Comparison of ENCODE assay signal across 8 cellular contexts in the genomic region with DNA sequence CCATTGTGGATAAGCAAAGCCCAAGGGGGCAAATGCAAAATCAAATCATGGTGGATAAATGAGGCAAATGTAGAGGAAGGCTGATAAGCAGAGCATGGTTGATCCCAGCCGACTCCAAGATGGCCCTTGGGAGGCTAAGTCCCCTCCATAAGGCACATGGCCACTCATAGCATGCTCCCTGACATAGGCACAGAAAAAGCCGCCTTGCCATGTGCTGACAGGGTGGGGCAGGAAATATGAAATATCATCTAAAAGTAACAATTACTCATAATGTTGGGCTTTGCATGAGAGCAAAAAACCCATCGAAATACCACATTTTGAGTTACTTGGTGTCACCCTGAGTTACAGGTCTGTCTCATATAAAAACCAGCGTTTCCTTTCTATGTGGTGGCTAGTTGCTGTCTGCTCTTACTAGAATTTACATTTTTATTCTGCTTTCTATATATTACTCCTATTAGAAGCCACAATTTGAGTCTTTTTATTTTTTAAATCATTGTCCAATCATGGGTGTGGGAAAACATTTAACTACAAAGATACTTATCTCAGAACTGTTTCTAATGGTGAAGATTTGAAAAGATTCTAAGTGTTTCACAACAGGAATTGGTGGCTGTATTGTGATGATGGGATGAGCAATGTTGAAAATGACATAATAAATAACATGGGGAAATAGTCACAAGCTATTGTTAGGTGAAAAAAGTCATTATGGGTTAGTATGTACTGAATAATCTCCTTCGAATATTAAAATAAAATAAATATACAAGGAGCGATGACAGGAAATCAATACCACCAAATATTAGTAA.
DNase-seq lines count a peak whose midpoint lies in the region; ATAC-seq and TF ChIP-seq lines count a peak whose summit lies in the region.

No MANE protein-coding gene starts in this region.

- TF ChIP-seq CTCF in GM06990 (IDR thresholded peaks at IDR 0.05; ENCODE audit: insufficient read depth, low read length, poor library complexity, severe bottlenecking) = no peak

- DNase-seq in GM06990 (ENCODE audit: extremely low read depth, insufficient read length) (peak; percentile 61), H7 (no peak), ACHN (no peak), NCI-H446 (lab: John Stamatoyannopoulos, UW) (no peak)
- DNase-seq in activated CD4-positive, CD25-positive, alpha-beta regulatory T cell treated with anti-CD3 and anti-CD28 coated beads, Interleukin-2, amount 50 U/mL, for 72 hours = peak; percentile 63
- peak; percentile 40 to 67 (median 61) for DNase-seq in effector memory CD4-positive, alpha-beta T cell
- DNase-seq in stimulated activated CD8-positive, alpha-beta memory T cell treated with anti-CD3 and anti-CD28 coated beads, Interleukin-12 subunit alpha, Interleukin-12 subunit beta, amount 100 ng/mL, for 1 hour (ENCODE audit: low read depth) = peak; percentile 55

- peak overlapping the region; percentile 96 for H3K27ac ChIP-seq in effector memory CD4-positive, alpha-beta T cell (ENCODE audit: insufficient read depth, low read length, poor library complexity, severe bottlenecking)

- H3K36me3 ChIP-seq in GM06990 (ENCODE audit: control insufficient read depth, insufficient read depth, low read length) = no peaks in the 10 kb centered on the region
- no peaks in the 10 kb centered on the region for H3K36me3 ChIP-seq in effector memory CD4-positive, alpha-beta T cell (ENCODE audit: control insufficient read depth, insufficient read depth, low read length)
- no peaks in the 10 kb centered on the region for H3K36me3 ChIP-seq in H7 (replicated peaks; ENCODE audit: control insufficient read depth, insufficient read depth, low read length)

- H3K9me3 ChIP-seq in effector memory CD4-positive, alpha-beta T cell (ENCODE audit: control insufficient read depth, low read length) = no peaks in the 10 kb centered on the region

- no peaks in the 10 kb centered on the region for H3K27me3 ChIP-seq in GM06990 (replicated peaks; ENCODE audit: control insufficient read depth, insufficient read depth, low read length)
- H3K27me3 ChIP-seq in effector memory CD4-positive, alpha-beta T cell (replicated peaks; ENCODE audit: control insufficient read depth, insufficient read depth, low read length, poor library complexity, severe bottlenecking) = no peaks in the 10 kb centered on the region
- H3K27me3 ChIP-seq in H7 (ENCODE audit: control insufficient read depth, insufficient read depth, low read length) = no peaks in the 10 kb centered on the region

- H3K4me1 ChIP-seq in effector memory CD4-positive, alpha-beta T cell (ENCODE audit: control insufficient read depth, insufficient read depth, low read length, poor library complexity, severe bottlenecking) = peaks cover 69% of the 10 kb centered on the region

- peak; percentile 54 for ATAC-seq in HG02884 (IDR thresholded peaks at IDR 0.05; ENCODE audit: unreplicated experiment)

- no peak overlapping the region for H3K4me3 ChIP-seq in GM06990 (replicated peaks; ENCODE audit: low read depth, low read length)
- no peak overlapping the region for H3K4me3 ChIP-seq in effector memory CD4-positive, alpha-beta T cell (ENCODE audit: insufficient read depth, low read depth, low read length, poor library complexity, severe bottlenecking)
- no peak overlapping the region for H3K4me3 ChIP-seq in H7 (ENCODE audit: insufficient read depth, low read depth, low read length)

- in situ Hi-C loops in ACHN (cut with HindIII; ENCODE audit: low pct_ligation_motif_present, low pct_unique_long_range_greater_than_20kb, low sequenced_read_pairs) = no loop called here

Comparison
In these comparisons a context has a peak if more than half of its experiments do, and no peak if none do; other contexts are left out.
1. DNase-seq: peak in GM06990 (single experiment), activated CD4-positive, CD25-positive, alpha-beta regulatory T cell treated with anti-CD3 and anti-CD28 coated beads, Interleukin-2, amount 50 U/mL, for 72 hours (single experiment), effector memory CD4-positive, alpha-beta T cell (3 of 3) and stimulated activated CD8-positive, alpha-beta memory T cell treated with anti-CD3 and anti-CD28 coated beads, Interleukin-12 subunit alpha, Interleukin-12 subunit beta, amount 100 ng/mL, for 1 hour (single experiment); none in H7 (single experiment), ACHN (single experiment) and NCI-H446 (0 of 2).